Comparison of ENCODE assay signal across 1 cellular context in genomic region chr9:35673998-35674361, GRCh38.
TF ChIP-seq lines count a peak whose summit lies in the region.

No MANE protein-coding gene starts in this region.

TF ChIP-seq in K562, 482 proteins besides CTCF, POLR2A, EP300 and RAD21:
- TF ChIP-seq LCOR (CRISPR knock-in tag; IDR thresholded peaks at IDR 0.05) (no peak), TBL1XR1 (IDR thresholded peaks at IDR 0.05; ENCODE audit: low read length in 2 of 2) (no peak), ZNF431 (CRISPR knock-in tag; IDR thresholded peaks at IDR 0.05) (no peak), KDM1A (IDR thresholded peaks at IDR 0.05) (0 out of 4 replicates have a peak, but pooled peaks of 1 of the 2 experiments have one; percentile 33), ZNF699 (CRISPR knock-in tag; IDR thresholded peaks at IDR 0.05; ENCODE audit: insufficient replicate concordance) (no peak), PHF8 (IDR thresholded peaks at IDR 0.05; ENCODE audit: borderline replicate concordance, low read length) (peak; percentile 19; the same call in 1 of the 2 replicates)
